12 cellular contexts compared by ENCODE assay signal in genomic region chr7:144529269-144529926, GRCh38.
DNase-seq lines count a peak whose midpoint lies in the region; ATAC-seq and TF ChIP-seq lines count a peak whose summit lies in the region.
"Had no signal": no experiment of that assay in that cellular context is flagged by ENCODE, and none has a peak within 500 bp of the region (broad histone marks: within the 10 kb centered on the region; RNA-seq: fewer than 3 reads in every experiment).

No MANE protein-coding gene starts in this region.

- POLR2A ChIA-PET in GM10248 (lab: Yijun Ruan, JAX), result no interaction called here

- DNase-seq in GM10248 (ENCODE audit: extremely low spot score) (peak; percentile 67), left ventricle myocardium superior (no peak), DMS114 treated with DMSO at 0.1 percent for 48 hours (lab: John Stamatoyannopoulos, UW; ENCODE audit: unreplicated experiment) (no peak)
- no peak for DNase-seq in activated CD4-positive, CD25-positive, alpha-beta regulatory T cell (lab: John Stamatoyannopoulos, UW)
- no peak for DNase-seq in stimulated activated CD4-positive, alpha-beta T cell treated with anti-CD3 and anti-CD28 coated beads, Interleukin-4, amount 100 ng/mL, for 4 hours
- DNase-seq: activated B cell treated with CpG ODN at 0.5 μM for 24 hours; effector memory CD4-positive, alpha-beta T cell; NCI-H1694 treated with DMSO at 0.1 percent for 48 hours; stimulated activated CD4-positive, alpha-beta T cell treated with anti-CD3 and anti-CD28 coated beads, Interleukin-12 subunit alpha, Interleukin-12 subunit beta, amount 100 ng/mL, for 4 hours had no signal

- ATAC-seq in GM19324 (IDR thresholded peaks at IDR 0.05; ENCODE audit: low FRiP score, unreplicated experiment) (peak; percentile 98), HG02678 (IDR thresholded peaks at IDR 0.05; ENCODE audit: unreplicated experiment) (peak; percentile 95), HG03457 (IDR thresholded peaks at IDR 0.05; ENCODE audit: unreplicated experiment) (peak; percentile 77), left ventricle myocardium superior (no peak)

- TF ChIP-seq CTCF in GM10248 (IDR thresholded peaks at IDR 0.05; ENCODE audit: control extremely low read depth, extremely low read depth, low read depth, missing control alignments), result no peak

- intact Hi-C loops in left ventricle myocardium superior (cut with micrococcal nuclease), result no loop called here

- CTCF ChIA-PET in GM10248 (lab: Yijun Ruan, JAX), result no interaction called here
